In the genomic region with DNA sequence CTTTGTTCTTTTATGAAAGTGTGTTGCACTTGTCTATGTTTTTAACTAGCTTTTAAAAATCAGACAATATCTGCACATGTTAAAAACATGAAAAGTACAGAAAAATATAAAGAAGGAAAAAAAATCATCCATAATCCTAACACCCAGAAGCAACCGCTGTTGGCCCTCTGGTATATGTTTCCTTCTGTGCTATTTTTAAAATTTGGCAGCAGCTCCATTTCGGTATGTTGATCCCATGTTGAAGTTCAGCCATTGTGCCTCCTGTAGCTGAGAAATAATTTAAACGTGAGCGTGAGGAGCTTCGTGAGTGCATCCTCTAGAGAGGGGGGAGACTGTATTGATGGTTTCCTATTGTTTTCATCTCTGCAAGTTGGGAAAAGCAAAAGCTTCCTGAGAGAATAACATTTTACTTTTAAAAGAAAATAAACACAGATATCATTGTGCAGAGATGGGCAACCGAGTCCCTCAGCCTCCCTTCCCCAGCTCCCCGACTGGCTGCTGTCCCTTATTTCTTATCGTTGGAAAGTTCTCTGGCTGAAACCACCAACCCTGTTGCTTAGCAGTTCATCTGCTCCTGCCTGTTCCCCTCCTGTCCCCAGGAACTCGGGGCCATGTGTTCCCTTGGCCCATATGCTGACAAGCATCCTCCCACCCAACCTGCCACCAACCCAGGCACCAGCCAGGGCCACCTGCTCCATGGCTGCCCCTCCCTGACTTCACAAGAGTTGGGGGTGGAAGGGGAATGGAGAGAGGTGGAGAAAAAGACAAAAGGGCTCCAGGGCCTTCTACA, we compare ENCODE assay signal across 30 cellular contexts.
"Had no signal": no experiment of that assay in that cellular context is flagged by ENCODE, and none has a peak within 500 bp of the region (broad histone marks: within the 10 kb centered on the region; RNA-seq: fewer than 3 reads in every experiment).

No MANE protein-coding gene starts in this region.

- H3K36me3 Mint-ChIP-seq: T-cell had no signal

- H3K4me1 ChIP-seq: ascending aorta, body of pancreas had no signal

- H3K27me3 ChIP-seq: ascending aorta, body of pancreas had no signal

- H3K27ac ChIP-seq: ascending aorta, body of pancreas, SK-N-MC, VCaP had no signal

- H3K9me3 Mint-ChIP-seq: activated CD4-positive, alpha-beta memory T cell treated with anti-CD3 and anti-CD28 coated beads, Interleukin-2, amount 10 ng/mL, durations not matched to agents 7 days and 5 days had no signal

- H3K4me3 ChIP-seq: ascending aorta, body of pancreas, SK-N-MC had no signal

- H3K36me3 ChIP-seq: ascending aorta had no signal

- ATAC-seq: activated naive CD4-positive, alpha-beta T cell treated with anti-CD3 and anti-CD28 coated beads, Interleukin-2, amount 50 U/mL, for 72 hours; activated naive CD8-positive, alpha-beta T cell treated with anti-CD3 and anti-CD28 coated beads, Interleukin-2, amount 50 U/mL, for 24 hours; activated T-cell treated with anti-CD3 and anti-CD28 coated beads, Interleukin-2, amount 50 U/mL, for 4 hours; body of pancreas; Panc1; Right ventricle myocardium inferior; T-cell had no signal

- H3K27ac Mint-ChIP-seq: activated CD4-positive, alpha-beta memory T cell treated with anti-CD3 and anti-CD28 coated beads, Interleukin-2, amount 10 ng/mL, durations not matched to agents 7 days and 5 days; activated naive CD4-positive, alpha-beta T cell treated with anti-CD3 and anti-CD28 coated beads, Interleukin-2, amount 50 U/mL, for 72 hours; activated naive CD8-positive, alpha-beta T cell treated with anti-CD3 and anti-CD28 coated beads, Interleukin-2, amount 50 U/mL, for 24 hours; T-cell had no signal

- H3K4me1 Mint-ChIP-seq: activated CD4-positive, alpha-beta memory T cell treated with anti-CD3 and anti-CD28 coated beads, Interleukin-2, amount 10 ng/mL, durations not matched to agents 7 days and 5 days; activated naive CD8-positive, alpha-beta T cell treated with anti-CD3 and anti-CD28 coated beads, Interleukin-2, amount 50 U/mL, for 24 hours; central memory CD8-positive, alpha-beta T cell; T-cell had no signal

- H3K4me3 Mint-ChIP-seq: activated CD4-positive, alpha-beta memory T cell treated with anti-CD3 and anti-CD28 coated beads, Interleukin-2, amount 10 ng/mL, durations not matched to agents 7 days and 5 days; activated naive CD8-positive, alpha-beta T cell treated with anti-CD3 and anti-CD28 coated beads, Interleukin-2, amount 50 U/mL, for 24 hours; activated T-cell treated with anti-CD3 and anti-CD28 coated beads, Interleukin-2, amount 50 U/mL, for 4 hours; central memory CD8-positive, alpha-beta T cell; T-cell had no signal

- H3K9me3 ChIP-seq: ascending aorta, body of pancreas had no signal

- H3K27me3 Mint-ChIP-seq: activated CD4-positive, alpha-beta memory T cell treated with anti-CD3 and anti-CD28 coated beads, Interleukin-2, amount 10 ng/mL, durations not matched to agents 7 days and 5 days had no signal

- DNase-seq: activated CD4-positive, alpha-beta memory T cell treated with anti-CD3 and anti-CD28 coated beads, Interleukin-2, amount 10 ng/mL, durations not matched to agents 7 days and 5 days; activated CD4-positive, alpha-beta T cell treated with anti-CD3 and anti-CD28 coated beads, Interleukin-2, amount 50 U/mL, for 1 hour; activated CD4-positive, CD25-positive, alpha-beta regulatory T cell; activated effector memory CD4-positive, alpha-beta T cell treated with anti-CD3 and anti-CD28 coated beads, Interleukin-2, amount 50 U/mL, for 16 hours; activated naive CD4-positive, alpha-beta T cell treated with Interleukin-2 at 50 U/mL for 16 hours; activated naive CD8-positive, alpha-beta T cell treated with anti-CD3 and anti-CD28 coated beads, Interleukin-2, amount 50 U/mL, for 24 hours; activated T-cell treated with anti-CD3 and anti-CD28 coated beads, Interleukin-2, amount 50 U/mL, for 4 hours; amniotic stem cell; body of pancreas; Kasumi-1; KBM-7; NCI-H1105 treated with DMSO at 0.1 percent for 48 hours; NCI-H1436 treated with DMSO at 0.1 percent for 48 hours; NCI-H1930; NCI-H345; NCI-H510A; NCI-H526 treated with DMSO at 0.1 percent for 48 hours; NCI-H82; OCI-M1; RPMI8226; T-cell; T-helper 2 cell; T1000 had no signal
